Comparison of ENCODE assay signal across 8 cellular contexts in genomic region chr11:72573380-72573949, GRCh38.
DNase-seq lines count a peak whose midpoint lies in the region; ATAC-seq, FAIRE-seq and TF ChIP-seq lines count a peak whose summit lies in the region.

No MANE protein-coding gene starts in this region.

- CTCF ChIA-PET in K562 (lab: Yijun Ruan, JAX; ENCODE audit: low intra/inter-chr PET ratio), result interaction anchor here (0.7 to 2.7 kb wide), 2 partner anchors 91 to 102 kb away, joined by 6 to 16 read pairs; no protein-coding TSS in a partner anchor

- H4K20me1 ChIP-seq in K562 (replicated peaks; ENCODE audit: control insufficient read depth, insufficient read depth, low read length), result peaks cover 11% of the 10 kb centered on the region; the same call in 1 of the 2 replicates

- POLR2A ChIA-PET in K562 (lab: Yijun Ruan, JAX), result interaction anchor here (0.6 to 1.0 kb wide), 2 partner anchors 12 to 118 kb away, joined by 3 read pairs; no protein-coding TSS in a partner anchor

- H3K4me2 ChIP-seq in K562 (ENCODE audit: insufficient read depth, low read length), result no peak overlapping the region

- DNase-seq in EH (ENCODE audit: low read depth) (peak; percentile 43), NCI-H460 (ENCODE audit: extremely low read depth, low read depth) (peak; percentile 28), K562 (ENCODE audit: extremely low read depth in 1 of 4, low spot score in 3 of 4) (peak; percentile 63 to 88 (median 84)), left kidney (ENCODE audit: low read depth, low spot score) (peak; percentile 61), vagina (ENCODE audit: extremely low spot score in 2 of 2) (no peak), NCI-H187 (lab: John Stamatoyannopoulos, UW) (no peak), medulla oblongata (ENCODE audit: extremely low spot score) (no peak)

- in situ Hi-C loops in K562 (cut with MboI), result loop anchor here (5.0 kb wide), 1 partner anchor 101 kb away; no protein-coding TSS in a partner anchor

- 2% methylated on average over 4 of the region's 8 CpGs for WGBS in K562 (ENCODE audit: insufficient coverage, low coverage, missing lambda C conversion rate)

- no peak overlapping the region for H3K9ac ChIP-seq in K562 (ENCODE audit: insufficient read depth in 1 of 2, low read depth in 2 of 2, low read length in 2 of 2)

- ATAC-seq in K562, result peak; percentile 97

- H3K9me3 ChIP-seq in K562 (replicated peaks; ENCODE audit: control insufficient read depth, insufficient read depth, low read depth, low read length) (no peaks in the 10 kb centered on the region), vagina (no peaks in the 10 kb centered on the region)

- no peak for TF ChIP-seq EP300 in K562 (IDR thresholded peaks at IDR 0.05; ENCODE audit: low read length)

- no peaks in the 10 kb centered on the region for H3K36me3 ChIP-seq in K562 (ENCODE audit: control insufficient read depth, insufficient read depth, low read length)
- H3K36me3 ChIP-seq in vagina, result no peaks in the 10 kb centered on the region

- H3K4me1 ChIP-seq in K562 (replicated peaks in 1 of 2; ENCODE audit: control insufficient read depth in 2 of 2, insufficient read depth in 2 of 2, low read length in 2 of 2), result no peaks in the 10 kb centered on the region; a peak in 1 of 5 replicates
- no peaks in the 10 kb centered on the region for H3K4me1 ChIP-seq in vagina

- no TSS peak for BruUV-seq in K562 (replicated peaks; lab: Mats Ljungman, UMichigan)

- peaks cover 9 to 57% of the 10 kb centered on the region in 2 experiments; a peak in 4 of 5 replicates for H3K27me3 ChIP-seq in K562 (ENCODE audit: control insufficient read depth in 2 of 2, insufficient read depth in 2 of 2, low read length in 2 of 2)
- H3K27me3 ChIP-seq in vagina, result no peaks in the 10 kb centered on the region

- TF ChIP-seq CTCF in 22Rv1 (IDR thresholded peaks at IDR 0.05) (peak; percentile 78), K562 (IDR thresholded peaks at IDR 0.05 in 2 of 3, conservative IDR thresholded peaks at IDR 0.05 in 1 of 3; ENCODE audit: insufficient read depth in 2 of 3, low read depth in 1 of 3, low read length in 3 of 3) (peak; percentile 71 to 85 (median 78)), vagina (IDR thresholded peaks at IDR 0.05) (peak in 2 of 3 experiments; percentile 19 to 33)

- no peaks in the 10 kb centered on the region for H3K79me2 ChIP-seq in K562 (ENCODE audit: control insufficient read depth, insufficient read depth, low read length)

- H3K9me1 ChIP-seq in K562 (ENCODE audit: control insufficient read depth, insufficient read depth, low read length), result no peaks in the 10 kb centered on the region

- peak; percentile 84 for FAIRE-seq in K562 (lab: Jason Lieb, UNC)

- H3K27ac ChIP-seq in 22Rv1 (no peak overlapping the region), K562 (ENCODE audit: extremely low read depth, low read depth, low read length) (no peak overlapping the region), vagina (no peak overlapping the region)

- intact Hi-C loops in K562 (cut with micrococcal nuclease) (loop anchor here (1.0 kb wide), 1 partner anchor 91 kb away; no protein-coding TSS in a partner anchor), vagina (cut with DNase I) (loop anchor here (10.0 kb wide), 1 partner anchor 99 kb away; no protein-coding TSS in a partner anchor)

- H3K4me3 ChIP-seq in K562, result no peak overlapping the region
- H3K4me3 ChIP-seq in vagina, result no peak overlapping the region

- no peak overlapping the region for H2AFZ ChIP-seq in K562 (ENCODE audit: low read depth, low read length)

- peak; percentile 18 to 65; a peak in 3 of 4 replicates for TF ChIP-seq RAD21 in K562 (CRISPR knock-in tag; conservative IDR thresholded peaks at IDR 0.05 in 1 of 2, IDR thresholded peaks at IDR 0.05 in 1 of 2)

- no peak for TF ChIP-seq POLR2A in K562 (conservative IDR thresholded peaks at IDR 0.05)
- no peak for TF ChIP-seq POLR2A in vagina (IDR thresholded peaks at IDR 0.05)

TF ChIP-seq in K562, 482 proteins besides CTCF, POLR2A, EP300 and RAD21:
- peak; percentile 45; the same call in 1 of the 2 replicates for TF ChIP-seq ESRRA (IDR thresholded peaks at IDR 0.05; ENCODE audit: borderline replicate concordance, low read depth)
- TF ChIP-seq ZNF407 (IDR thresholded peaks at IDR 0.05; ENCODE audit: low read depth), result peak; percentile 36; the same call in 1 of the 2 replicates
- 0 out of 2 replicates have a peak, but pooled peaks have one; percentile 46 for TF ChIP-seq CC2D1A (IDR thresholded peaks at IDR 0.05)
- TF ChIP-seq SMC3 (conservative IDR thresholded peaks at IDR 0.05; ENCODE audit: insufficient read depth, low read depth, low read length), result peak; percentile 82
- no peak for TF ChIP-seq NR2C2 (CRISPR knock-in tag; IDR thresholded peaks at IDR 0.05)
- peak; percentile 44; the same call in 1 of the 2 replicates for TF ChIP-seq NR2C2 (tag; IDR thresholded peaks at IDR 0.05)
- 0 out of 4 replicates have a peak, but pooled peaks of 1 of the 2 experiments have one; percentile 20 for TF ChIP-seq MAZ (CRISPR knock-in tag; conservative IDR thresholded peaks at IDR 0.05 in 1 of 2, IDR thresholded peaks at IDR 0.05 in 1 of 2)
- no peak for TF ChIP-seq HMGN3 (IDR thresholded peaks at IDR 0.05; ENCODE audit: borderline replicate concordance, extremely low read depth, insufficient read length, low read depth, low read length)
- 0 out of 2 replicates have a peak, but pooled peaks have one; percentile 58 for TF ChIP-seq HLTF (IDR thresholded peaks at IDR 0.05)
- peak; percentile 82 for TF ChIP-seq VEZF1 (CRISPR knock-in tag; IDR thresholded peaks at IDR 0.05)
- TF ChIP-seq ZNF785 (CRISPR knock-in tag; IDR thresholded peaks at IDR 0.05), result no peak

Comparison
In these comparisons a context has a peak if more than half of its experiments do, and no peak if none do; other contexts are left out.
1. CTCF ChIP-seq: peak in every context shown above with its lines; median percentile 78 in 22Rv1; 78 in K562; 26 in vagina.
2. DNase-seq: peak in EH (single experiment), NCI-H460 (single experiment), K562 (4 of 4) and left kidney (single experiment); none in vagina (0 of 2), NCI-H187 (0 of 2) and medulla oblongata (single experiment).